In genomic region chr3:29261119-29261518, GRCh38 we compare ENCODE assay signal across 7 cellular contexts. TPM values are rescaled to one million over a fixed set of nuclear protein-coding genes. Genes with fewer than 3 reads are reported as not detected.
"Had no signal": no experiment of that assay in that cellular context is flagged by ENCODE, and none has a peak within 500 bp of the region (broad histone marks: within the 10 kb centered on the region; RNA-seq: fewer than 3 reads in every experiment).

No MANE protein-coding gene starts in this region.

- H3K4me2 ChIP-seq: GM23338 had no signal

- H2AFZ ChIP-seq: GM23338 had no signal

- H3K4me3 Mint-ChIP-seq: GM23338, H9 had no signal

- FAIRE-seq: H1, HTR-8/SVneo had no signal

- DNase-seq: H9, HCEC 1CT, IMR-90 had no signal

- H3K27ac Mint-ChIP-seq: GM23338 had no signal

- H3K4me3 ChIP-seq: GM23338 had no signal

- ATAC-seq: GM23338 had no signal

- H3K4me1 Mint-ChIP-seq: H9 had no signal

- H3K9me3 Mint-ChIP-seq: GM23338, H9 had no signal

RNA-seq across cellular contexts. Expression of gene RBMS3, which starts 19.8 kb away (rescaled TPM):
- total RNA-seq: HT-29 had no signal
